ENCODE assay signal across 23 cellular contexts in genomic region chr6:170233304-170234205, GRCh38. TPM values are rescaled to one million over a fixed set of nuclear protein-coding genes. Genes with fewer than 3 reads are reported as not detected.
DNase-seq lines count a peak whose midpoint lies in the region; ATAC-seq and TF ChIP-seq lines count a peak whose summit lies in the region.
"Had no signal": no experiment of that assay in that cellular context is flagged by ENCODE, and none has a peak within 500 bp of the region (broad histone marks: within the 10 kb centered on the region; RNA-seq: fewer than 3 reads in every experiment).

No MANE protein-coding gene starts in this region.

- peak overlapping the region; percentile 75 for H3K27ac Mint-ChIP-seq in glutamatergic neuron (ENCODE audit: unreplicated experiment)
- H3K27ac Mint-ChIP-seq in stimulated activated naive B cell treated with anti-CD40 and anti-IgM and Interleukin-4, amounts not matched to agents 10 μg/mL and 1 μg/mL and 100 μg/mL, for 72 hours = no peak overlapping the region
- H3K27ac Mint-ChIP-seq: activated B cell treated with CpG ODN at 0.5 μM for 24 hours; activated CD4-positive, alpha-beta memory T cell treated with anti-CD3 and anti-CD28 coated beads, Interleukin-2, amount 10 ng/mL, durations not matched to agents 7 days and 5 days; memory B cell had no signal

- peaks cover 0 to 9% (median 0%) of the 10 kb centered on the region in 12 donors for H3K4me1 ChIP-seq in heart left ventricle
- no peaks in the 10 kb centered on the region for H3K4me1 ChIP-seq in right cardiac atrium (ENCODE audit: control insufficient read depth, insufficient read depth, low read length)
- H3K4me1 ChIP-seq in upper lobe of right lung = no peaks in the 10 kb centered on the region

- WGBS in heart left ventricle, 4 donors = 92 to 98% (median 95%) methylated on average over 13 of the region's 13 CpGs
- WGBS in right cardiac atrium = 97% methylated on average over 13 of the region's 13 CpGs

- intact Hi-C loops in heart left ventricle (cut with DNase I) (no loop called here), right cardiac atrium (cut with DNase I) (no loop called here), upper lobe of right lung (cut with DNase I) (no loop called here)

- ATAC-seq in heart left ventricle = no peak
- no peak for ATAC-seq in right cardiac atrium
- ATAC-seq in upper lobe of right lung = no peak
- ATAC-seq in stimulated activated naive B cell treated with anti-CD40 and anti-IgM and Interleukin-4, amounts not matched to agents 10 μg/mL and 1 μg/mL and 100 μg/mL, for 72 hours (replicated peaks) = no peak
- ATAC-seq: PC-3 had no signal

- no peak overlapping the region for H3K27ac ChIP-seq in heart left ventricle
- H3K27ac ChIP-seq in right cardiac atrium (ENCODE audit: low read length) = no peak overlapping the region
- no peak overlapping the region for H3K27ac ChIP-seq in upper lobe of right lung
- H3K27ac ChIP-seq: C4-2B, coronary artery, ovary, SK-N-MC had no signal

- no peak overlapping the region for H3K4me3 ChIP-seq in heart left ventricle
- no peak overlapping the region for H3K4me3 ChIP-seq in right cardiac atrium (ENCODE audit: low read length)
- no peak overlapping the region for H3K4me3 ChIP-seq in upper lobe of right lung
- H3K4me3 ChIP-seq: coronary artery, ovary, SK-N-MC had no signal

- peaks cover 7% of the 10 kb centered on the region for H3K9me3 Mint-ChIP-seq in glutamatergic neuron (ENCODE audit: unreplicated experiment)
- no peaks in the 10 kb centered on the region for H3K9me3 Mint-ChIP-seq in stimulated activated naive B cell treated with anti-CD40 and anti-IgM and Interleukin-4, amounts not matched to agents 10 μg/mL and 1 μg/mL and 100 μg/mL, for 72 hours
- H3K9me3 Mint-ChIP-seq: activated B cell treated with CpG ODN at 0.5 μM for 24 hours; activated CD4-positive, alpha-beta memory T cell treated with anti-CD3 and anti-CD28 coated beads, Interleukin-2, amount 10 ng/mL, durations not matched to agents 7 days and 5 days; memory B cell had no signal

- H3K9me3 ChIP-seq in heart left ventricle (no peaks in the 10 kb centered on the region), right cardiac atrium (ENCODE audit: control insufficient read depth, low read length) (no peaks in the 10 kb centered on the region), upper lobe of right lung (no peaks in the 10 kb centered on the region)
- H3K9me3 ChIP-seq: ovary had no signal

- H3K27me3 Mint-ChIP-seq in glutamatergic neuron (ENCODE audit: unreplicated experiment) = peaks cover 7% of the 10 kb centered on the region
- peaks cover 4 to 5% of the 10 kb centered on the region in 2 donors for H3K27me3 Mint-ChIP-seq in stimulated activated naive B cell treated with anti-CD40 and anti-IgM and Interleukin-4, amounts not matched to agents 10 μg/mL and 1 μg/mL and 100 μg/mL, for 72 hours
- H3K27me3 Mint-ChIP-seq: activated B cell treated with CpG ODN at 0.5 μM for 24 hours; activated CD4-positive, alpha-beta memory T cell treated with anti-CD3 and anti-CD28 coated beads, Interleukin-2, amount 10 ng/mL, durations not matched to agents 7 days and 5 days had no signal

- TF ChIP-seq POLR2A in heart left ventricle (IDR thresholded peaks at IDR 0.05) (no peak), erythroblast (IDR thresholded peaks at IDR 0.05; ENCODE audit: low read length) (no peak)

- peaks cover 43% of the 10 kb centered on the region for H3K4me1 Mint-ChIP-seq in glutamatergic neuron (ENCODE audit: low read depth, unreplicated experiment)
- H3K4me1 Mint-ChIP-seq in stimulated activated naive B cell treated with anti-CD40 and anti-IgM and Interleukin-4, amounts not matched to agents 10 μg/mL and 1 μg/mL and 100 μg/mL, for 72 hours = no peaks in the 10 kb centered on the region
- H3K4me1 Mint-ChIP-seq: activated B cell treated with CpG ODN at 0.5 μM for 24 hours; activated CD4-positive, alpha-beta memory T cell treated with anti-CD3 and anti-CD28 coated beads, Interleukin-2, amount 10 ng/mL, durations not matched to agents 7 days and 5 days had no signal

- peak in 3 of 5 donors; percentile 14 to 18 (median 18) for DNase-seq in heart left ventricle
- DNase-seq in right cardiac atrium = no peak
- DNase-seq in SHP77 (lab: John Stamatoyannopoulos, UW) = peak; percentile 85 to 86
- no peak for DNase-seq in glutamatergic neuron
- peak; percentile 52 for DNase-seq in upper lobe of right lung
- DNase-seq in stimulated activated naive B cell treated with anti-CD40 and anti-IgM and Interleukin-4, amounts not matched to agents 10 μg/mL and 1 μg/mL and 100 μg/mL, for 72 hours = no peak
- no peak for DNase-seq in erythroblast (lab: John Stamatoyannopoulos, UW)
- no peak for DNase-seq in stimulated activated CD4-positive, alpha-beta T cell treated with anti-CD3 and anti-CD28 coated beads, Interleukin-2, amount 100 ng/mL, for 24 hours
- DNase-seq: activated B cell treated with CpG ODN at 0.5 μM for 24 hours; activated CD4-positive, alpha-beta memory T cell treated with anti-CD3 and anti-CD28 coated beads, Interleukin-2, amount 10 ng/mL, durations not matched to agents 7 days and 5 days; activated naive CD4-positive, alpha-beta T cell treated with anti-CD3 and anti-CD28 coated beads, Interleukin-2, amount 50 U/mL, for 16 hours; DMS79; MV-4-11; NCI-H2081 treated with DMSO at 0.1 percent for 48 hours; NCI-H526; ovary; stimulated activated CD4-positive, alpha-beta T cell treated with anti-CD3 and anti-CD28 coated beads, Interleukin-1b, Interleukin-23, amount 100 ng/mL, for 48 hours; T-helper 9 cell had no signal

- no peaks in the 10 kb centered on the region for H3K36me3 ChIP-seq in heart left ventricle
- H3K36me3 ChIP-seq in upper lobe of right lung = no peaks in the 10 kb centered on the region
- H3K36me3 ChIP-seq: ovary had no signal

- H3K27me3 ChIP-seq in heart left ventricle (no peaks in the 10 kb centered on the region), right cardiac atrium (ENCODE audit: control insufficient read depth, insufficient read depth) (no peaks in the 10 kb centered on the region), upper lobe of right lung (no peaks in the 10 kb centered on the region)
- H3K27me3 ChIP-seq: ovary had no signal

- no peaks in the 10 kb centered on the region for H3K36me3 Mint-ChIP-seq in glutamatergic neuron (ENCODE audit: unreplicated experiment)
- H3K36me3 Mint-ChIP-seq in stimulated activated naive B cell treated with anti-CD40 and anti-IgM and Interleukin-4, amounts not matched to agents 10 μg/mL and 1 μg/mL and 100 μg/mL, for 72 hours = no peaks in the 10 kb centered on the region
- H3K36me3 Mint-ChIP-seq: memory B cell had no signal

- no peak for TF ChIP-seq CTCF in heart left ventricle (IDR thresholded peaks at IDR 0.05)
- TF ChIP-seq CTCF in glutamatergic neuron (IDR thresholded peaks at IDR 0.05; ENCODE audit: partially characterized antibody, unreplicated experiment) = no peak
- no peak for TF ChIP-seq CTCF in upper lobe of right lung (IDR thresholded peaks at IDR 0.05)

- no peak overlapping the region for H3K4me3 Mint-ChIP-seq in glutamatergic neuron (ENCODE audit: unreplicated experiment)
- H3K4me3 Mint-ChIP-seq in stimulated activated naive B cell treated with anti-CD40 and anti-IgM and Interleukin-4, amounts not matched to agents 10 μg/mL and 1 μg/mL and 100 μg/mL, for 72 hours = no peak overlapping the region
- H3K4me3 Mint-ChIP-seq: activated B cell treated with CpG ODN at 0.5 μM for 24 hours; activated CD4-positive, alpha-beta memory T cell treated with anti-CD3 and anti-CD28 coated beads, Interleukin-2, amount 10 ng/mL, durations not matched to agents 7 days and 5 days; memory B cell had no signal

RNA-seq across cellular contexts. Expression of gene DLL1, which starts 57.3 kb away (rescaled TPM):
- 10 to 100 TPM in 1 of 9 donors, 1 to 10 TPM in 8; 5.5 to 10.7 (median 8.0) TPM for total RNA-seq in heart left ventricle
- polyA plus RNA-seq in heart left ventricle = 10 to 100 TPM in 1 of 2 donors, 1 to 10 TPM in 1; 2.6 to 10.0 TPM
- 10 to 100 TPM; 23.9 to 29.2 (median 27.0) TPM for total RNA-seq in right cardiac atrium
- 25.8 TPM for polyA plus RNA-seq in right cardiac atrium
- total RNA-seq in glutamatergic neuron (ENCODE audit: unreplicated experiment) = 34.3 TPM
- 14.6 TPM for total RNA-seq in upper lobe of right lung

Comparison
In these comparisons a context has a peak if more than half of its experiments do, and no peak if none do; other contexts are left out.
1. DNase-seq: peak in heart left ventricle (3 of 5), SHP77 (2 of 2) and upper lobe of right lung (single experiment); none in right cardiac atrium (0 of 3), glutamatergic neuron (single experiment), stimulated activated naive B cell treated with anti-CD40 and anti-IgM and Interleukin-4, amounts not matched to agents 10 μg/mL and 1 μg/mL and 100 μg/mL, for 72 hours (single experiment), erythroblast (0 of 2) and stimulated activated CD4-positive, alpha-beta T cell treated with anti-CD3 and anti-CD28 coated beads, Interleukin-2, amount 100 ng/mL, for 24 hours (0 of 2).